8 cellular contexts compared by ENCODE assay signal in the genomic region with DNA sequence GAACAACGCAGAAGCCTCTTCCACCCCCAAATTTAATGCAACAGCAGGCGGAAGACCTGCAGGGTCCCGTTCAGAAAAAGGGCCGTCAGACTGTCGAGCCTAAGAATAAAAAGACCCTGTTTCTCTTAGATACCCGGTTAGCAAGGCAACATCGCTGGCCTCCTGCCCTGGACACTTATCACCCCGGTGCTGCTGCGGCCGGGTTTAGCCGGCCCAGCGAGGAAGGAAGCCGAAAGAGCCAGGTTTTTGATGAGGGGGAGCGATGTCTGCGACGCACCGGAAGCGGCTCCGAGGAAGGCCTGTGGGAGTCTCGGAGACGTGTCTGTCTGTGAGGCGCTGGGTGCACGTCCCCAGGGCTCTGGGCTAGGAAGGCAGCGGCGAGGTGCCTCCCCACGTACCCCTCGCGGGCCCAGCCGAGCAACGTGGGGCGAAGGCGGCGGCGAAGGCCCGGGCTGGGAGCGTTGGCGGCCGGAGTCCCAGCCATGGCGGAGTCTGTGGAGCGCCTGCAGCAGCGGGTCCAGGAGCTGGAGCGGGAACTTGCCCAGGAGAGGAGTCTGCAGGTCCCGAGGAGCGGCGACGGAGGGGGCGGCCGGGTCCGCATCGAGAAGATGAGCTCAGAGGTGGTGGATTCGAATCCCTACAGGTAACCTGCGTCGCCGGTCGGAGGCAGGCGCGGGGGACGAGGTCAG. TPM values are rescaled to one million over a fixed set of nuclear protein-coding genes. Genes with fewer than 3 reads are reported as not detected.
DNase-seq lines count a peak whose midpoint lies in the region; ATAC-seq and TF ChIP-seq lines count a peak whose summit lies in the region.

Gene UBA5, plus strand, starts transcription at position 274 of the 689 bp plus-strand sequence. Its CDS starts 209 bp downstream, at position 483.

- CTCF ChIA-PET in GM10248 (lab: Yijun Ruan, JAX): interaction anchor here (0.8 to 1.9 kb wide), 10 partner anchors 12 to 210 kb away, joined by 3 to 7 read pairs (median 4); no protein-coding TSS in a partner anchor

- H3K4me3 ChIP-seq in HAP-1 (peak within 1 kb of the TSS; percentile 82), MG63 (peak within 1 kb of the TSS; percentile 94), left ventricle myocardium inferior (peak within 1 kb of the TSS; percentile 87), psoas muscle (peak within 1 kb of the TSS; percentile 95), uterus (peak within 1 kb of the TSS; percentile 84 to 96)

- DNase-seq in GM10248 (ENCODE audit: extremely low spot score) (peak; percentile 83), HAP-1 (ENCODE audit: low spot score in 2 of 2) (peak; percentile 46 to 75), MG63 (peak; percentile 79), amniotic stem cell (lab: John Stamatoyannopoulos, UW) (peak; percentile 51), left ventricle myocardium inferior (peak; percentile 76), psoas muscle (peak; percentile 72 to 86), uterus (peak; percentile 69 to 71)

- ATAC-seq in psoas muscle: peak; percentile 83 to 90 (median 86)

- intact Hi-C loops in left ventricle myocardium inferior (cut with micrococcal nuclease) (no loop called here), psoas muscle (cut with DNase I) (loop anchor here in 1 of 2 donors (10.0 kb wide), 1 partner anchor 55 kb away; no protein-coding TSS in a partner anchor), uterus (cut with DNase I; ENCODE audit: low total_unique reads) (no loop called here)

- H3K36me3 Mint-ChIP-seq in T-helper 1 cell treated with Interleukin-12 subunit alpha and Interleukin-12 subunit beta and Interleukin-4 antibody, amounts not matched to agents 30 μg/mL and 1 μg/mL, for 36 hours (ENCODE audit: low read depth): peaks cover 4% of the 10 kb centered on the region

- in situ Hi-C loops in HAP-1 (cut with MboI; ENCODE audit: low sequenced_read_pairs): no loop called here

- no peak for TF ChIP-seq POLR2A in uterus (IDR thresholded peaks at IDR 0.05)

- H3K27me3 Mint-ChIP-seq in T-helper 1 cell treated with Interleukin-12 subunit alpha and Interleukin-12 subunit beta and Interleukin-4 antibody, amounts not matched to agents 30 μg/mL and 1 μg/mL, for 36 hours (ENCODE audit: low read depth): no peaks in the 10 kb centered on the region

- H3K9me3 ChIP-seq in HAP-1 (no peaks in the 10 kb centered on the region), MG63 (no peaks in the 10 kb centered on the region), left ventricle myocardium inferior (replicated peaks) (no peaks in the 10 kb centered on the region), psoas muscle (no peaks in the 10 kb centered on the region), uterus (no peaks in the 10 kb centered on the region)

- H3K36me3 ChIP-seq in HAP-1 (replicated peaks) (no peaks in the 10 kb centered on the region), MG63 (peaks cover 11% of the 10 kb centered on the region), left ventricle myocardium inferior (no peaks in the 10 kb centered on the region), psoas muscle (ENCODE audit: insufficient read depth in 1 of 2, low read depth in 1 of 2) (peaks cover 0 to 7% of the 10 kb centered on the region in 2 donors), uterus (no peaks in the 10 kb centered on the region)

- 0% methylated on average over 47 to 58 of the region's 58 CpGs for WGBS in psoas muscle, 3 donors

- H3K27ac ChIP-seq in left ventricle myocardium inferior (replicated peaks) (peak within 1 kb of the TSS; percentile 94), psoas muscle (peak within 1 kb of the TSS; percentile 85), uterus (peak within 1 kb of the TSS; percentile 89 to 96)

- H3K27ac Mint-ChIP-seq in T-helper 1 cell treated with Interleukin-12 subunit alpha and Interleukin-12 subunit beta and Interleukin-4 antibody, amounts not matched to agents 30 μg/mL and 1 μg/mL, for 36 hours: peak within 1 kb of the TSS; percentile 97

- POLR2A ChIA-PET in GM10248 (lab: Yijun Ruan, JAX): no interaction called here

- H3K4me1 ChIP-seq in HAP-1 (peaks cover 8% of the 10 kb centered on the region), left ventricle myocardium inferior (peaks cover 95% of the 10 kb centered on the region), psoas muscle (peaks cover 21% of the 10 kb centered on the region), uterus (peaks cover 0 to 5% of the 10 kb centered on the region in 2 donors)

- peak within 1 kb of the TSS; percentile 96 for H3K4me3 Mint-ChIP-seq in T-helper 1 cell treated with Interleukin-12 subunit alpha and Interleukin-12 subunit beta and Interleukin-4 antibody, amounts not matched to agents 30 μg/mL and 1 μg/mL, for 36 hours

- TF ChIP-seq CTCF in GM10248 (IDR thresholded peaks at IDR 0.05; ENCODE audit: control extremely low read depth, extremely low read depth, low read depth, missing control alignments) (no peak), left ventricle myocardium inferior (IDR thresholded peaks at IDR 0.05; ENCODE audit: borderline replicate concordance) (no peak), psoas muscle (IDR thresholded peaks at IDR 0.05) (no peak), uterus (IDR thresholded peaks at IDR 0.05) (no peak)

- H3K4me1 Mint-ChIP-seq in T-helper 1 cell treated with Interleukin-12 subunit alpha and Interleukin-12 subunit beta and Interleukin-4 antibody, amounts not matched to agents 30 μg/mL and 1 μg/mL, for 36 hours (ENCODE audit: low read depth): peaks cover 33% of the 10 kb centered on the region

- H3K27me3 ChIP-seq in HAP-1 (ENCODE audit: low read depth) (no peaks in the 10 kb centered on the region), MG63 (no peaks in the 10 kb centered on the region), left ventricle myocardium inferior (ENCODE audit: low read depth) (no peaks in the 10 kb centered on the region), psoas muscle (ENCODE audit: insufficient read depth in 3 of 3, low read length in 2 of 3) (no peaks in the 10 kb centered on the region), uterus (no peaks in the 10 kb centered on the region)

- no peaks in the 10 kb centered on the region for H3K9me3 Mint-ChIP-seq in T-helper 1 cell treated with Interleukin-12 subunit alpha and Interleukin-12 subunit beta and Interleukin-4 antibody, amounts not matched to agents 30 μg/mL and 1 μg/mL, for 36 hours

RNA-seq across cellular contexts. Expression of gene UBA5, which starts in this region (rescaled TPM):
- 40.5 and 49.2 TPM in 2 replicates for total RNA-seq in MG63 (2014; rRNA removed; shearing (Covaris generic); ENCODE audit: low replicate concordance)
- total RNA-seq in left ventricle myocardium inferior (37.5 TPM), psoas muscle (10 to 100 TPM; 22.2 to 29.2 (median 27.0) TPM), uterus (10 to 100 TPM; 12.6 to 67.2 (median 39.6) TPM)
- polyA plus RNA-seq in psoas muscle: 10 to 100 TPM; 16.2 to 31.1 (median 25.1) TPM

Comparison
In these comparisons a context has a peak if more than half of its experiments do, and no peak if none do; other contexts are left out.
1. Peak in every context shown above with its lines: DNase-seq, ATAC-seq, H3K4me3 ChIP-seq and H3K27ac ChIP-seq.